23 cellular contexts compared by ENCODE assay signal in genomic region chr18:62418258-62418657, GRCh38.
A peak's percentile ranks its signal among the peaks of the same experiment; 100 is the strongest.
DNase-seq lines count a peak whose midpoint lies in the region; ATAC-seq and TF ChIP-seq lines count a peak whose summit lies in the region.
"Had no signal": no experiment of that assay in that cellular context is flagged by ENCODE, and none has a peak within 500 bp of the region (broad histone marks: within the 10 kb centered on the region; RNA-seq: fewer than 3 reads in every experiment).

No MANE protein-coding gene starts in this region.

- TF ChIP-seq POLR2A in heart left ventricle (IDR thresholded peaks at IDR 0.05): no peak
- TF ChIP-seq POLR2A in GM18505 (IDR thresholded peaks at IDR 0.05; ENCODE audit: borderline replicate concordance, extremely low read depth, insufficient read depth, insufficient read length): no peak

- H3K9me3 Mint-ChIP-seq in activated T-helper 17 cell treated with anti-CD3 and anti-CD28 coated beads, Interleukin-2, amount 50 U/mL, for 72 hours: peaks cover 12% of the 10 kb centered on the region

- peaks cover 6% of the 10 kb centered on the region for H3K27me3 Mint-ChIP-seq in activated T-helper 17 cell treated with anti-CD3 and anti-CD28 coated beads, Interleukin-2, amount 50 U/mL, for 72 hours

- H3K27me3 ChIP-seq in right atrium auricular region (no peaks in the 10 kb centered on the region), heart left ventricle (no peaks in the 10 kb centered on the region)
- H3K27me3 ChIP-seq: dorsolateral prefrontal cortex, left lung, sigmoid colon, suprapubic skin had no signal

- no peaks in the 10 kb centered on the region for H3K36me3 Mint-ChIP-seq in activated T-helper 17 cell treated with anti-CD3 and anti-CD28 coated beads, Interleukin-2, amount 50 U/mL, for 72 hours (ENCODE audit: low read depth)
- H3K36me3 Mint-ChIP-seq: CD14-positive monocyte had no signal

- H3K36me3 ChIP-seq in right atrium auricular region: no peaks in the 10 kb centered on the region
- H3K36me3 ChIP-seq in heart left ventricle: no peaks in the 10 kb centered on the region
- H3K36me3 ChIP-seq: left lung, sigmoid colon, suprapubic skin, upper lobe of right lung had no signal

- no peaks in the 10 kb centered on the region for H3K9me3 ChIP-seq in right atrium auricular region
- no peaks in the 10 kb centered on the region for H3K9me3 ChIP-seq in heart left ventricle
- H3K9me3 ChIP-seq: left lung, sigmoid colon, SK-N-SH, suprapubic skin, upper lobe of right lung had no signal

- peaks cover 31% of the 10 kb centered on the region for H3K4me1 Mint-ChIP-seq in activated T-helper 17 cell treated with anti-CD3 and anti-CD28 coated beads, Interleukin-2, amount 50 U/mL, for 72 hours

- peaks cover 0 to 7% of the 10 kb centered on the region in 2 donors for H3K4me1 ChIP-seq in right atrium auricular region
- peaks cover 0 to 16% (median 3%) of the 10 kb centered on the region in 12 donors for H3K4me1 ChIP-seq in heart left ventricle

- ATAC-seq in heart left ventricle (no peak), HG03432 (IDR thresholded peaks at IDR 0.05; ENCODE audit: unreplicated experiment) (peak; percentile 32), HG03520 (IDR thresholded peaks at IDR 0.05; ENCODE audit: unreplicated experiment) (no peak), GM18505 (IDR thresholded peaks at IDR 0.05; ENCODE audit: unreplicated experiment) (no peak)
- no peak for ATAC-seq in activated T-helper 17 cell treated with anti-CD3 and anti-CD28 coated beads, Interleukin-2, amount 50 U/mL, for 72 hours (replicated peaks)
- ATAC-seq: left lung, upper lobe of right lung had no signal

- WGBS in heart left ventricle, 4 donors: 73 to 94% (median 76%) methylated on average over 1 of the region's 1 CpG

- H3K27ac ChIP-seq in right atrium auricular region: no peak overlapping the region
- no peak overlapping the region for H3K27ac ChIP-seq in heart left ventricle
- H3K27ac ChIP-seq: dorsolateral prefrontal cortex, left lung, sigmoid colon, suprapubic skin, upper lobe of right lung had no signal

- peak overlapping the region; percentile 75 for H3K4me3 Mint-ChIP-seq in activated T-helper 17 cell treated with anti-CD3 and anti-CD28 coated beads, Interleukin-2, amount 50 U/mL, for 72 hours
- H3K4me3 Mint-ChIP-seq: CD14-positive monocyte had no signal

- H3K4me3 ChIP-seq in right atrium auricular region: no peak overlapping the region
- no peak overlapping the region for H3K4me3 ChIP-seq in heart left ventricle
- H3K4me3 ChIP-seq: dorsolateral prefrontal cortex, left lung, sigmoid colon, suprapubic skin, upper lobe of right lung had no signal

- DNase-seq in right atrium auricular region (ENCODE audit: low spot score) (peak; percentile 13), heart left ventricle (no peak)
- DNase-seq in stimulated activated CD8-positive, alpha-beta memory T cell treated with anti-CD3 and anti-CD28 coated beads, Interleukin-4, amount 100 ng/mL, for 48 hours: no peak
- DNase-seq: activated CD4-positive, alpha-beta T cell treated with anti-CD3 and anti-CD28 coated beads for 4 hours; activated T-cell treated with anti-CD3 and anti-CD28 coated beads for 4 hours; dorsolateral prefrontal cortex; left lung; mesenchymal stem cell; NCI-H1694 treated with DMSO at 0.1 percent for 48 hours; NCI-H2171; NCI-H510A; OCI-M1; sigmoid colon; SK-N-SH; stimulated activated CD4-positive, alpha-beta T cell treated with anti-CD3 and anti-CD28 coated beads, Interleukin-4, amount 100 ng/mL, for 24 hours; upper lobe of right lung had no signal

- TF ChIP-seq CTCF in right atrium auricular region (IDR thresholded peaks at IDR 0.05): no peak
- TF ChIP-seq CTCF in heart left ventricle (IDR thresholded peaks at IDR 0.05): no peak

- intact Hi-C loops in heart left ventricle (cut with DNase I): no loop called here

- peak overlapping the region; percentile 79 for H3K27ac Mint-ChIP-seq in activated T-helper 17 cell treated with anti-CD3 and anti-CD28 coated beads, Interleukin-2, amount 50 U/mL, for 72 hours
- H3K27ac Mint-ChIP-seq: CD14-positive monocyte, progenitor cell of endocrine pancreas had no signal
